1 cellular context compared by ENCODE assay signal in genomic region chr11:73760066-73760679, GRCh38.
TF ChIP-seq lines count a peak whose summit lies in the region.

No MANE protein-coding gene starts in this region.

TF ChIP-seq in A549, 52 proteins besides CTCF, POLR2A, EP300 and RAD21 (continued from another document):
- no peak for TF ChIP-seq USF2 (IDR thresholded peaks at IDR 0.05)
- no peak for TF ChIP-seq ZC3H11A (IDR thresholded peaks at IDR 0.05)
- TF ChIP-seq MAFK (IDR thresholded peaks at IDR 0.05; ENCODE audit: partially characterized antibody), result no peak
- TF ChIP-seq JUNB (IDR thresholded peaks at IDR 0.05), result no peak
- TF ChIP-seq MAZ (IDR thresholded peaks at IDR 0.05; ENCODE audit: borderline replicate concordance, low read depth, low read length), result no peak
- TF ChIP-seq HOXB5 (CRISPR knock-in tag; IDR thresholded peaks at IDR 0.05), result no peak
- no peak for TF ChIP-seq HMGXB4 (CRISPR knock-in tag; IDR thresholded peaks at IDR 0.05; ENCODE audit: borderline replicate concordance)
- TF ChIP-seq TFCP2L1 (CRISPR knock-in tag; IDR thresholded peaks at IDR 0.05), result no peak
- TF ChIP-seq GATA3 (IDR thresholded peaks at IDR 0.05; ENCODE audit: borderline replicate concordance), result no peak
TF ChIP-seq in A549: peak in this region for 0.
